ENCODE assay signal across 8 cellular contexts in genomic region chr17:50507871-50508572, GRCh38.
DNase-seq lines count a peak whose midpoint lies in the region; ATAC-seq and TF ChIP-seq lines count a peak whose summit lies in the region.

TSS of gene MYCBPAP (plus strand) at chr17:50508439. CDS start at chr17:50508675, 236 bp downstream.

- no peaks in the 10 kb centered on the region for H3K9me3 ChIP-seq in WERI-Rb-1 (ENCODE audit: severe bottlenecking)

- no peak within 1 kb of the TSS for H3K4me3 ChIP-seq in WERI-Rb-1 (ENCODE audit: low read depth, low read length)

- no peak for TF ChIP-seq CTCF in WERI-Rb-1 (IDR thresholded peaks at IDR 0.05; ENCODE audit: low read depth, low read length)

- H3K27ac ChIP-seq in cingulate gyrus (ENCODE audit: low read depth, low read length) (peak within 1 kb of the TSS; percentile 69), layer of hippocampus (ENCODE audit: low read depth, low read length) (peak within 1 kb of the TSS; percentile 13), WERI-Rb-1 (no peak within 1 kb of the TSS)

- peak; percentile 38 for ATAC-seq in GM18498 (IDR thresholded peaks at IDR 0.05; ENCODE audit: unreplicated experiment)
- ATAC-seq in HG02981 (IDR thresholded peaks at IDR 0.05; ENCODE audit: unreplicated experiment): no peak

- peak; percentile 65 for DNase-seq in NCI-H1092 treated with DMSO at 0.1 percent for 48 hours (lab: John Stamatoyannopoulos, UW)
- peak; percentile 88 for DNase-seq in activated CD4-positive, alpha-beta T cell treated with anti-CD3 and anti-CD28 coated beads for 48 hours
- DNase-seq in stimulated activated CD4-positive, alpha-beta T cell treated with anti-CD3 and anti-CD28 coated beads, Interleukin-1b, Interleukin-23, amount 100 ng/mL, for 1 hour (ENCODE audit: low read depth in 2 of 2): peak; percentile 37 to 63
- DNase-seq in WERI-Rb-1: no peak

- no peaks in the 10 kb centered on the region for H3K36me3 ChIP-seq in WERI-Rb-1

- H3K27me3 ChIP-seq in layer of hippocampus (ENCODE audit: control insufficient read depth, insufficient read depth, low read length): no peaks in the 10 kb centered on the region
- no peaks in the 10 kb centered on the region for H3K27me3 ChIP-seq in WERI-Rb-1 (ENCODE audit: insufficient read depth, low read depth, severe bottlenecking)
